22 cellular contexts compared by ENCODE assay signal in genomic region chr15:31461375-31461774, GRCh38.
A peak's percentile ranks its signal among the peaks of the same experiment; 100 is the strongest.
DNase-seq lines count a peak whose midpoint lies in the region; ATAC-seq, FAIRE-seq and TF ChIP-seq lines count a peak whose summit lies in the region.
"Had no signal": no experiment of that assay in that cellular context is flagged by ENCODE, and none has a peak within 500 bp of the region (broad histone marks: within the 10 kb centered on the region; RNA-seq: fewer than 3 reads in every experiment).

No MANE protein-coding gene starts in this region.

- no peak for FAIRE-seq in bronchial epithelial cell (lab: Jason Lieb, UNC)
- FAIRE-seq: endothelial cell of umbilical vein, HTR-8/SVneo, small intestine had no signal

- POLR2A ChIA-PET in MCF 10A (lab: Yijun Ruan, JAX): interaction anchor here (0.6 to 0.8 kb wide), 2 partner anchors 19 to 69 kb away, joined by 3 read pairs; no protein-coding TSS in a partner anchor

- H3K27ac Mint-ChIP-seq in MCF 10A (ENCODE audit: low read depth, unreplicated experiment): no peak overlapping the region
- H3K27ac Mint-ChIP-seq in Calu3 (ENCODE audit: unreplicated experiment): no peak overlapping the region

- ATAC-seq in left ventricle myocardium superior (peak; percentile 31), Right ventricle myocardium superior (ENCODE audit: poor library complexity) (no peak), psoas muscle (peak in 3 of 4 donors; percentile 54 to 82 (median 67))
- ATAC-seq: left lung had no signal

- peaks cover 34% of the 10 kb centered on the region for H3K4me1 Mint-ChIP-seq in MCF 10A (ENCODE audit: insufficient read depth, unreplicated experiment)
- no peaks in the 10 kb centered on the region for H3K4me1 Mint-ChIP-seq in Calu3 (ENCODE audit: low read depth, unreplicated experiment)

- no peaks in the 10 kb centered on the region for H3K27me3 ChIP-seq in bronchial epithelial cell (ENCODE audit: control insufficient read depth, insufficient read depth, low read length)
- H3K27me3 ChIP-seq in psoas muscle (ENCODE audit: insufficient read depth in 3 of 3, low read length in 2 of 3): no peaks in the 10 kb centered on the region
- H3K27me3 ChIP-seq: MG63 had no signal

- H3K4me3 Mint-ChIP-seq in MCF 10A (ENCODE audit: unreplicated experiment) (no peak overlapping the region), Calu3 (ENCODE audit: low read depth, unreplicated experiment) (no peak overlapping the region)

- H3K4me1 ChIP-seq in psoas muscle: no peaks in the 10 kb centered on the region
- H3K4me1 ChIP-seq: left lung had no signal

- no TSS peak for BruUV-seq in MCF 10A (replicated peaks; lab: Mats Ljungman, UMichigan)
- no TSS peak for BruUV-seq in Calu3 (replicated peaks; lab: Mats Ljungman, UMichigan)

- WGBS in psoas muscle, 3 donors: 68 to 85% (median 69%) methylated on average over 5 of the region's 5 CpGs

- H3K36me3 ChIP-seq in bronchial epithelial cell (ENCODE audit: control insufficient read depth, insufficient read depth, low read length) (no peaks in the 10 kb centered on the region), psoas muscle (ENCODE audit: insufficient read depth in 1 of 2, low read depth in 1 of 2) (no peaks in the 10 kb centered on the region)
- H3K36me3 ChIP-seq: left lung, MG63 had no signal

- no peaks in the 10 kb centered on the region for H3K27me3 Mint-ChIP-seq in MCF 10A (ENCODE audit: insufficient read depth, unreplicated experiment)
- no peaks in the 10 kb centered on the region for H3K27me3 Mint-ChIP-seq in Calu3 (ENCODE audit: unreplicated experiment)

- no peak overlapping the region for H3K27ac ChIP-seq in psoas muscle
- H3K27ac ChIP-seq: left lung had no signal

- CTCF ChIA-PET in MCF 10A (lab: Yijun Ruan, JAX) (interaction anchor here (1.0 to 1.3 kb wide), 3 partner anchors 20 to 29 kb away, joined by 3 to 4 read pairs (median 3); no protein-coding TSS in a partner anchor), Calu3 (lab: Charles Lee) (no interaction called here)

- DNase-seq in left ventricle myocardium superior (no peak), Right ventricle myocardium superior (no peak), bronchial epithelial cell (ENCODE audit: low read depth) (peak; percentile 34), psoas muscle (no peak), MCF 10A (ENCODE audit: unreplicated experiment) (no peak), T-helper 1 cell (no peak), Calu3 (no peak)
- DNase-seq: activated gamma-delta T cell treated with Interleukin-2 at 50 U/mL for 16 hours, activated T-cell treated with anti-CD3 and anti-CD28 coated beads for 4 hours, cerebellar nuclear complex, DND-41, KBM-7, left lung, NCI-H1417, NCI-H2081 treated with DMSO at 0.1 percent for 48 hours, NCI-H226, small intestine, substantia nigra, T-helper 2 cell had no signal

- H3K4me3 ChIP-seq in bronchial epithelial cell (ENCODE audit: low read depth, low read length): no peak overlapping the region
- no peak overlapping the region for H3K4me3 ChIP-seq in psoas muscle
- H3K4me3 ChIP-seq: left lung, MG63 had no signal

- H3K36me3 Mint-ChIP-seq in MCF 10A (ENCODE audit: insufficient read depth, unreplicated experiment) (no peaks in the 10 kb centered on the region), Calu3 (ENCODE audit: insufficient read depth, unreplicated experiment) (no peaks in the 10 kb centered on the region)

- TF ChIP-seq CTCF in bronchial epithelial cell (IDR thresholded peaks at IDR 0.05; ENCODE audit: insufficient read depth, low read length, severe bottlenecking) (no peak), psoas muscle (IDR thresholded peaks at IDR 0.05) (no peak), MCF 10A (IDR thresholded peaks at IDR 0.05; ENCODE audit: unreplicated experiment) (no peak), Calu3 (IDR thresholded peaks at IDR 0.05; ENCODE audit: unreplicated experiment) (no peak)

- H3K9me3 ChIP-seq in psoas muscle: no peaks in the 10 kb centered on the region
- H3K9me3 ChIP-seq: left lung, MG63 had no signal

- intact Hi-C loops in left ventricle myocardium superior (cut with micrococcal nuclease) (no loop called here), Right ventricle myocardium superior (cut with DNase I) (no loop called here), psoas muscle (cut with DNase I) (no loop called here), MCF 10A (cut with micrococcal nuclease) (no loop called here), Calu3 (cut with micrococcal nuclease; ENCODE audit: unreplicated experiment) (no loop called here)

- no peaks in the 10 kb centered on the region for H3K9me3 Mint-ChIP-seq in MCF 10A (ENCODE audit: unreplicated experiment)
- no peaks in the 10 kb centered on the region for H3K9me3 Mint-ChIP-seq in Calu3 (ENCODE audit: low read depth, unreplicated experiment)
